Comparison of ENCODE assay signal across 20 cellular contexts in genomic region chr5:133222521-133222920, GRCh38.
"Had no signal": no experiment of that assay in that cellular context is flagged by ENCODE, and none has a peak within 500 bp of the region (broad histone marks: within the 10 kb centered on the region; RNA-seq: fewer than 3 reads in every experiment).

No MANE protein-coding gene starts in this region.

- H3K4me2 ChIP-seq: smooth muscle cell had no signal

- H3K9me3 ChIP-seq: sigmoid colon, testis had no signal

- H3K4me1 ChIP-seq: testis had no signal

- ATAC-seq: activated CD4-positive, CD25-positive, alpha-beta regulatory T cell treated with anti-CD3 and anti-CD28 coated beads, Interleukin-2, amount 50 U/mL, for 24 hours; activated T-cell treated with anti-CD3 and anti-CD28 coated beads, Interleukin-2, amount 50 U/mL, for 72 hours; natural killer cell treated with Interleukin-12 subunit alpha and Interleukin-12 subunit beta and Interleukin-15 and Interleukin-18, amount 100 ng/mL, for 72 hours had no signal

- H3K27me3 ChIP-seq: sigmoid colon, testis had no signal

- DNase-seq: activated CD4-positive, alpha-beta memory T cell treated with anti-CD3 and anti-CD28 coated beads, Interleukin-2, amount 10 ng/mL, durations not matched to agents 7 days and 5 days; activated CD4-positive, alpha-beta T cell treated with anti-CD3 and anti-CD28 coated beads, Interleukin-2, amount 10 ng/mL, durations not matched to agents 24 days and 14 days; activated effector memory CD4-positive, alpha-beta T cell treated with Interleukin-2 at 50 U/mL for 16 hours; activated naive CD4-positive, alpha-beta T cell treated with anti-CD3 and anti-CD28 coated beads for 36 hours; activated naive CD8-positive, alpha-beta T cell treated with anti-CD3 and anti-CD28 coated beads, Interleukin-2, amount 10 ng/mL, durations not matched to agents 7 days and 5 days; activated T-cell treated with anti-CD3 and anti-CD28 coated beads, Interleukin-2, amount 50 U/mL, for 72 hours; amniotic stem cell; effector CD8-positive, alpha-beta T cell; glutamatergic neuron; hippocampal formation; occipital lobe; stimulated activated CD4-positive, alpha-beta T cell treated with anti-CD3 and anti-CD28 coated beads, Interleukin-15, amount 100 ng/mL, for 24 hours; stimulated activated naive CD4-positive, alpha-beta T cell; testis; trophoblast cell had no signal

- H3K36me3 ChIP-seq: sigmoid colon had no signal

- H3K4me3 ChIP-seq: sigmoid colon, smooth muscle cell, testis had no signal

- H3K27ac ChIP-seq: sigmoid colon, testis, VCaP had no signal
